Comparison of ENCODE assay signal across 27 cellular contexts in the genomic region with DNA sequence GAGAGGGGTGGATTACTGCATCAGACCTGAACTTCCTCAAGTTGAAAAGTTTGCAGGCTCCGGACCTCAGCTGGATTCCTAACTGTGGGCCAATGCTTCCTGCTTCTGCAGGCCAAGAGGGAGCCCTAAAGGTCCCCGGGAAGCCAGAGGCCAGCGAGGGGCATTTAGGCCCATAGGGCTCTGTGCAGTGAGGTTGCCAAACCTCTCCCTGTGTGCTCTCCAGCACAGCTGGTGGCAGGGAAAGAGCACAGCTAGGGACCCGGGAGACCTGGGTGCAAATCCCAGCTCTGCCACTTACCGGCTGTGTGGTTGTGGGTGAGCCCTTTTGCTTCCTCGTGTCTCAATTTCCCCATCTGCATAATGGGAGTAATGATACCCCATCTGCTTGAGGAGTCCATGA.
"Had no signal": no experiment of that assay in that cellular context is flagged by ENCODE, and none has a peak within 500 bp of the region (broad histone marks: within the 10 kb centered on the region; RNA-seq: fewer than 3 reads in every experiment).

No MANE protein-coding gene starts in this region.

- H3K79me2 ChIP-seq: hepatocyte had no signal

- H3K9me3 Mint-ChIP-seq: memory B cell; mesothelial cell of epicardium; nephron; neural progenitor cell; stimulated activated naive B cell treated with anti-CD40 and anti-IgM and Interleukin-4, amounts not matched to agents 10 μg/mL and 1 μg/mL and 100 μg/mL, for 72 hours; stimulated activated naive CD8-positive, alpha-beta T cell treated with anti-CD3 and anti-CD28 coated beads, Interleukin-15, Interleukin-2, amounts not matched to agents 100 ng/mL and 50 ng/mL, for 24 hours had no signal

- H2AFZ ChIP-seq: hepatocyte, neural progenitor cell had no signal

- H3K27ac ChIP-seq: dorsolateral prefrontal cortex, epithelial cell of prostate, gastrocnemius medialis, hepatocyte, neural progenitor cell, psoas muscle, skin epidermis, thoracic aorta, tibial nerve, upper lobe of left lung had no signal

- H3K36me3 ChIP-seq: gastrocnemius medialis, neural progenitor cell, thoracic aorta, tibial nerve, upper lobe of left lung had no signal

- H3K4me3 ChIP-seq: dorsolateral prefrontal cortex, gastrocnemius medialis, hepatocyte, lung, mucosa of descending colon, neural progenitor cell, psoas muscle, skin epidermis, thoracic aorta, tibial nerve, upper lobe of left lung had no signal

- H3K36me3 Mint-ChIP-seq: memory B cell; mesothelial cell of epicardium; naive B cell; neural progenitor cell; stimulated activated naive B cell treated with anti-CD40 and anti-IgM and Interleukin-4, amounts not matched to agents 10 μg/mL and 1 μg/mL and 100 μg/mL, for 72 hours had no signal

- H3K4me2 ChIP-seq: hepatocyte, neural progenitor cell had no signal

- H3K9ac ChIP-seq: neural progenitor cell had no signal

- H3K4me3 Mint-ChIP-seq: memory B cell; mesothelial cell of epicardium; naive B cell; nephron; neural progenitor cell; stimulated activated naive B cell treated with anti-CD40 and anti-IgM and Interleukin-4, amounts not matched to agents 10 μg/mL and 1 μg/mL and 100 μg/mL, for 72 hours; stimulated activated naive CD8-positive, alpha-beta T cell treated with anti-CD3 and anti-CD28 coated beads, Interleukin-15, Interleukin-2, amounts not matched to agents 100 ng/mL and 50 ng/mL, for 24 hours had no signal

- H3K27ac Mint-ChIP-seq: memory B cell; mesothelial cell of epicardium; naive B cell; nephron; neural progenitor cell; stimulated activated naive B cell treated with anti-CD40 and anti-IgM and Interleukin-4, amounts not matched to agents 10 μg/mL and 1 μg/mL and 100 μg/mL, for 72 hours; stimulated activated naive CD8-positive, alpha-beta T cell treated with anti-CD3 and anti-CD28 coated beads, Interleukin-15, Interleukin-2, amounts not matched to agents 100 ng/mL and 50 ng/mL, for 24 hours had no signal

- ATAC-seq: esophagus mucosa; gastrocnemius medialis; left lobe of liver; mucosa of descending colon; psoas muscle; right cardiac atrium; stimulated activated naive B cell treated with anti-CD40 and anti-IgM and Interleukin-4, amounts not matched to agents 10 μg/mL and 1 μg/mL and 100 μg/mL, for 72 hours had no signal

- DNase-seq: effector CD4-positive, alpha-beta T cell; foreskin fibroblast; gastrocnemius medialis; head of caudate nucleus; kidney; mucosa of descending colon; naive B cell; psoas muscle; right cardiac atrium; stimulated activated CD4-positive, alpha-beta T cell treated with anti-CD3 and anti-CD28 coated beads, Interleukin-15, amount 100 ng/mL, for 24 hours; stimulated activated CD4-positive, alpha-beta T cell treated with anti-CD3 and anti-CD28 coated beads, Interleukin-2, amount 100 ng/mL, for 48 hours; stimulated activated naive B cell treated with anti-CD40 and anti-IgM and Interleukin-4, amounts not matched to agents 10 μg/mL and 1 μg/mL and 100 μg/mL, for 72 hours; upper lobe of left lung had no signal

- H3K9me3 ChIP-seq: gastrocnemius medialis, mucosa of descending colon, psoas muscle, thoracic aorta, tibial nerve, upper lobe of left lung had no signal

- H3K4me1 Mint-ChIP-seq: memory B cell; mesothelial cell of epicardium; naive B cell; stimulated activated naive B cell treated with anti-CD40 and anti-IgM and Interleukin-4, amounts not matched to agents 10 μg/mL and 1 μg/mL and 100 μg/mL, for 72 hours had no signal

- H3K4me1 ChIP-seq: gastrocnemius medialis, psoas muscle, tibial nerve, upper lobe of left lung had no signal
